33 cellular contexts compared by ENCODE assay signal in genomic region chr10:75104842-75105241, GRCh38. TPM values are rescaled to one million over a fixed set of nuclear protein-coding genes. Genes with fewer than 3 reads are reported as not detected.
A peak's percentile ranks its signal among the peaks of the same experiment; 100 is the strongest.
DNase-seq lines count a peak whose midpoint lies in the region; ATAC-seq, FAIRE-seq and TF ChIP-seq lines count a peak whose summit lies in the region.
"Had no signal": no experiment of that assay in that cellular context is flagged by ENCODE, and none has a peak within 500 bp of the region (broad histone marks: within the 10 kb centered on the region; RNA-seq: fewer than 3 reads in every experiment).

No MANE protein-coding gene starts in this region.

- H2BK5ac ChIP-seq in H9 (ENCODE audit: insufficient read length, low read length) (no peak overlapping the region), trophoblast cell (ENCODE audit: low read depth, low read length, poor library complexity) (peak overlapping the region; percentile 13)

- H3K9ac ChIP-seq in H9 (ENCODE audit: extremely low read depth, insufficient read length, low read length), result no peak overlapping the region
- H3K9ac ChIP-seq in GM12878 (ENCODE audit: control insufficient read depth, insufficient read depth, low read length), result no peak overlapping the region
- H3K9ac ChIP-seq in trophoblast cell (ENCODE audit: low read length), result no peak overlapping the region

- no peak overlapping the region for H3K56ac ChIP-seq in H9 (ENCODE audit: insufficient read length, low read depth, low read length)

- H3K27ac Mint-ChIP-seq in H9, result peak overlapping the region in 2 of 3 experiments; percentile 44 to 79; a peak in 3 of 7 replicates
- no peak overlapping the region for H3K27ac Mint-ChIP-seq in activated naive CD8-positive, alpha-beta T cell treated with anti-CD3 and anti-CD28 coated beads for 36 hours
- no peak overlapping the region for H3K27ac Mint-ChIP-seq in activated T-helper 2 cell treated with anti-CD3 and anti-CD28 coated beads, Interferon-gamma antibody, Interleukin-2, Interleukin-4, amounts not matched to agents 10 μg/mL and 5 μg/mL and 100 μg/mL, durations not matched to agents 14 hours and 24 hours and 36 hours
- H3K27ac Mint-ChIP-seq: activated CD4-positive, alpha-beta T cell treated with anti-CD3 and anti-CD28 coated beads, Interleukin-2, amount 10 ng/mL, durations not matched to agents 7 days and 5 days; activated naive CD8-positive, alpha-beta T cell treated with anti-CD3 and anti-CD28 coated beads, Interleukin-2, amount 50 U/mL, for 24 hours; activated T-cell treated with anti-CD3 and anti-CD28 coated beads, Interleukin-2, amount 50 U/mL, for 24 hours; CD4-positive, alpha-beta T cell had no signal

- H3K18ac ChIP-seq in H9 (ENCODE audit: insufficient read length, low read depth, low read length), result peak overlapping the region; percentile 22
- H3K18ac ChIP-seq in trophoblast cell (ENCODE audit: low read length), result peak overlapping the region; percentile 5

- TF ChIP-seq RAD21 in GM12878 (IDR thresholded peaks at IDR 0.05; ENCODE audit: insufficient read depth, low read depth, low read length), result no peak

- H2AK5ac ChIP-seq in H9 (ENCODE audit: insufficient read length, low read length) (no peak overlapping the region), trophoblast cell (ENCODE audit: low read length) (no peak overlapping the region)

- H4K8ac ChIP-seq in H9 (replicated peaks; ENCODE audit: insufficient read length, low read depth, low read length), result no peak overlapping the region
- H4K8ac ChIP-seq in trophoblast cell (ENCODE audit: low read depth, low read length), result peak overlapping the region; percentile 12

- no peak overlapping the region for H2BK120ac ChIP-seq in H9 (ENCODE audit: low read depth, low read length, poor library complexity, severe bottlenecking)
- no peak overlapping the region for H2BK120ac ChIP-seq in trophoblast cell (ENCODE audit: insufficient read depth, low read length, poor library complexity)

- H2AFZ ChIP-seq in H9 (ENCODE audit: low read length) (no peak overlapping the region), GM12878 (ENCODE audit: control insufficient read depth, low read depth, low read length) (peak overlapping the region; percentile 63), trophoblast cell (ENCODE audit: insufficient read depth, low read length, poor library complexity) (no peak overlapping the region)

- H2BK20ac ChIP-seq in H9 (ENCODE audit: low read depth, low read length, poor library complexity, severe bottlenecking), result no peak overlapping the region

- H3K4me3 ChIP-seq in GM12878, result no peak overlapping the region
- H3K4me3 ChIP-seq in trophoblast cell (ENCODE audit: low read depth, low read length), result no peak overlapping the region
- H3K4me3 ChIP-seq: coronary artery, testis had no signal

- no peaks in the 10 kb centered on the region for H3K9me3 Mint-ChIP-seq in H9
- no peaks in the 10 kb centered on the region for H3K9me3 Mint-ChIP-seq in activated naive CD8-positive, alpha-beta T cell treated with anti-CD3 and anti-CD28 coated beads for 36 hours
- H3K9me3 Mint-ChIP-seq in activated T-helper 2 cell treated with anti-CD3 and anti-CD28 coated beads, Interferon-gamma antibody, Interleukin-2, Interleukin-4, amounts not matched to agents 10 μg/mL and 5 μg/mL and 100 μg/mL, durations not matched to agents 14 hours and 24 hours and 36 hours, result no peaks in the 10 kb centered on the region
- H3K9me3 Mint-ChIP-seq: activated CD4-positive, alpha-beta T cell treated with anti-CD3 and anti-CD28 coated beads, Interleukin-2, amount 10 ng/mL, durations not matched to agents 7 days and 5 days; activated naive CD8-positive, alpha-beta T cell treated with anti-CD3 and anti-CD28 coated beads, Interleukin-2, amount 50 U/mL, for 24 hours; activated T-cell treated with anti-CD3 and anti-CD28 coated beads, Interleukin-2, amount 50 U/mL, for 24 hours; CD4-positive, alpha-beta T cell; naive thymus-derived CD4-positive, alpha-beta T cell had no signal

- no peaks in the 10 kb centered on the region for H4K20me1 ChIP-seq in H9 (ENCODE audit: control insufficient read depth, insufficient read depth, insufficient read length)
- no peaks in the 10 kb centered on the region for H4K20me1 ChIP-seq in GM12878 (ENCODE audit: control insufficient read depth, insufficient read depth)

- H3K4me3 Mint-ChIP-seq in H9, result no peak overlapping the region
- H3K4me3 Mint-ChIP-seq in activated naive CD8-positive, alpha-beta T cell treated with anti-CD3 and anti-CD28 coated beads for 36 hours, result no peak overlapping the region
- no peak overlapping the region for H3K4me3 Mint-ChIP-seq in activated T-helper 2 cell treated with anti-CD3 and anti-CD28 coated beads, Interferon-gamma antibody, Interleukin-2, Interleukin-4, amounts not matched to agents 10 μg/mL and 5 μg/mL and 100 μg/mL, durations not matched to agents 14 hours and 24 hours and 36 hours (ENCODE audit: low read depth)
- H3K4me3 Mint-ChIP-seq: activated CD4-positive, alpha-beta T cell treated with anti-CD3 and anti-CD28 coated beads, Interleukin-2, amount 10 ng/mL, durations not matched to agents 7 days and 5 days; activated naive CD8-positive, alpha-beta T cell treated with anti-CD3 and anti-CD28 coated beads, Interleukin-2, amount 50 U/mL, for 24 hours; activated T-cell treated with anti-CD3 and anti-CD28 coated beads, Interleukin-2, amount 50 U/mL, for 24 hours; CD4-positive, alpha-beta T cell; naive thymus-derived CD4-positive, alpha-beta T cell had no signal

- no peak overlapping the region for H3K4ac ChIP-seq in H9 (ENCODE audit: low read depth, low read length)
- H3K4ac ChIP-seq in trophoblast cell (ENCODE audit: low read depth, low read length), result no peak overlapping the region

- H3K9me3 ChIP-seq in H9 (ENCODE audit: control insufficient read depth, low read depth, low read length), result no peaks in the 10 kb centered on the region
- H3K9me3 ChIP-seq in GM12878 (replicated peaks; ENCODE audit: control insufficient read depth, insufficient read depth, low read length), result no peaks in the 10 kb centered on the region
- H3K9me3 ChIP-seq in trophoblast cell (ENCODE audit: insufficient read depth, low read depth, low read length), result peaks cover 3% of the 10 kb centered on the region
- H3K9me3 ChIP-seq: testis had no signal

- H3K4me1 ChIP-seq in H9 (ENCODE audit: insufficient read depth, low read length), result peaks cover 4% of the 10 kb centered on the region; the same call in 1 of the 2 replicates
- H3K4me1 ChIP-seq in GM12878 (ENCODE audit: control insufficient read depth, insufficient read depth, low read length), result peaks cover 10% of the 10 kb centered on the region; the same call in 1 of the 2 replicates
- H3K4me1 ChIP-seq in trophoblast cell (ENCODE audit: control insufficient read depth in 1 of 2, insufficient read depth in 2 of 2, low read length in 2 of 2), result peaks cover 5 to 11% of the 10 kb centered on the region in 2 experiments

- H3K23ac ChIP-seq in H9 (ENCODE audit: insufficient read length, low read depth, low read length) (no peak overlapping the region), trophoblast cell (ENCODE audit: low read length) (no peak overlapping the region)

- no peak overlapping the region for H4K5ac ChIP-seq in H9 (ENCODE audit: insufficient read length, low read depth, low read length)

- POLR2A ChIA-PET in GM12878 (lab: Charles Lee), result no interaction called here

- H3K27me3 Mint-ChIP-seq in H9 (ENCODE audit: low read depth), result no peaks in the 10 kb centered on the region; the same call in 1 of the 2 replicates
- no peaks in the 10 kb centered on the region for H3K27me3 Mint-ChIP-seq in activated naive CD8-positive, alpha-beta T cell treated with anti-CD3 and anti-CD28 coated beads for 36 hours
- H3K27me3 Mint-ChIP-seq in activated T-helper 2 cell treated with anti-CD3 and anti-CD28 coated beads, Interferon-gamma antibody, Interleukin-2, Interleukin-4, amounts not matched to agents 10 μg/mL and 5 μg/mL and 100 μg/mL, durations not matched to agents 14 hours and 24 hours and 36 hours (ENCODE audit: low read depth), result no peaks in the 10 kb centered on the region
- H3K27me3 Mint-ChIP-seq: activated CD4-positive, alpha-beta T cell treated with anti-CD3 and anti-CD28 coated beads, Interleukin-2, amount 10 ng/mL, durations not matched to agents 7 days and 5 days; activated naive CD8-positive, alpha-beta T cell treated with anti-CD3 and anti-CD28 coated beads, Interleukin-2, amount 50 U/mL, for 24 hours; activated T-cell treated with anti-CD3 and anti-CD28 coated beads, Interleukin-2, amount 50 U/mL, for 24 hours; CD4-positive, alpha-beta T cell; naive thymus-derived CD4-positive, alpha-beta T cell had no signal

- H3T11ph ChIP-seq in H9 (ENCODE audit: low read length), result no peak overlapping the region

- H3K36me3 Mint-ChIP-seq in H9 (ENCODE audit: insufficient read depth in 1 of 3, low read depth in 3 of 3), result no peaks in the 10 kb centered on the region
- no peaks in the 10 kb centered on the region for H3K36me3 Mint-ChIP-seq in activated naive CD8-positive, alpha-beta T cell treated with anti-CD3 and anti-CD28 coated beads for 36 hours
- no peaks in the 10 kb centered on the region for H3K36me3 Mint-ChIP-seq in activated T-helper 2 cell treated with anti-CD3 and anti-CD28 coated beads, Interferon-gamma antibody, Interleukin-2, Interleukin-4, amounts not matched to agents 10 μg/mL and 5 μg/mL and 100 μg/mL, durations not matched to agents 14 hours and 24 hours and 36 hours (ENCODE audit: low read depth)
- H3K36me3 Mint-ChIP-seq: naive thymus-derived CD4-positive, alpha-beta T cell had no signal

- H2BK15ac ChIP-seq in H9 (ENCODE audit: low read depth, low read length), result no peak overlapping the region

- H3K14ac ChIP-seq in H9 (ENCODE audit: insufficient read depth, low read length), result peak overlapping the region; percentile 33; the same call in 1 of the 2 replicates
- no peak overlapping the region for H3K14ac ChIP-seq in trophoblast cell (ENCODE audit: low read length)

- H3K27me3 ChIP-seq in H9 (ENCODE audit: insufficient read depth, low read length) (no peaks in the 10 kb centered on the region), GM12878 (replicated peaks in 1 of 2; ENCODE audit: control insufficient read depth in 2 of 2, insufficient read depth in 2 of 2, low read length in 1 of 2) (no peaks in the 10 kb centered on the region), trophoblast cell (ENCODE audit: insufficient read depth, low read length) (no peaks in the 10 kb centered on the region)
- H3K27me3 ChIP-seq: testis had no signal

- H2BK12ac ChIP-seq in H9 (ENCODE audit: insufficient read length, low read depth, low read length), result no peak overlapping the region
- H2BK12ac ChIP-seq in trophoblast cell (ENCODE audit: low read length), result no peak overlapping the region

- no peaks in the 10 kb centered on the region for H3K79me1 ChIP-seq in H9 (ENCODE audit: insufficient read depth, low read depth, low read length, poor library complexity, severe bottlenecking)
- H3K79me1 ChIP-seq in trophoblast cell (ENCODE audit: low read length), result peaks cover 2% of the 10 kb centered on the region

- H3K4me2 ChIP-seq in H9 (ENCODE audit: insufficient read depth, insufficient read length, low read length), result no peak overlapping the region
- no peak overlapping the region for H3K4me2 ChIP-seq in GM12878 (ENCODE audit: control insufficient read depth, insufficient read depth)
- no peak overlapping the region for H3K4me2 ChIP-seq in trophoblast cell (ENCODE audit: low read length)

- no peaks in the 10 kb centered on the region for H3K23me2 ChIP-seq in H9 (ENCODE audit: insufficient read length, low read depth, low read length, poor library complexity, severe bottlenecking)

- SMC1A ChIA-PET in GM12878 (lab: Charles Lee; ENCODE audit: uncharacterized antibody, unreplicated experiment), result interaction anchor here (0.5 kb wide), 1 partner anchor 679 kb away, joined by 3 read pairs; no protein-coding TSS in a partner anchor

- intact Hi-C loops in GM12878 (cut with micrococcal nuclease; ENCODE audit: unreplicated experiment), result loop anchor here (10.0 kb wide), 2 partner anchors 520 to 680 kb away; no protein-coding TSS in a partner anchor
- intact Hi-C loops in activated T-helper 2 cell treated with anti-CD3 and anti-CD28 coated beads, Interferon-gamma antibody, Interleukin-2, Interleukin-4, amounts not matched to agents 10 μg/mL and 5 μg/mL and 100 μg/mL, durations not matched to agents 14 hours and 24 hours and 36 hours (cut with micrococcal nuclease), result no loop called here

- BruUV-seq in GM12878 (replicated peaks; lab: Mats Ljungman, UMichigan), result no TSS peak

- H3K27ac ChIP-seq in H9 (ENCODE audit: insufficient read length, low read depth, low read length) (no peak overlapping the region), GM12878 (ENCODE audit: control insufficient read depth, insufficient read depth) (no peak overlapping the region), trophoblast cell (ENCODE audit: low read depth, low read length) (no peak overlapping the region)
- H3K27ac ChIP-seq: coronary artery, testis had no signal

- H3K79me2 ChIP-seq in H9 (ENCODE audit: insufficient read depth, low read length) (no peaks in the 10 kb centered on the region), GM12878 (ENCODE audit: control insufficient read depth, insufficient read depth, low read length) (no peaks in the 10 kb centered on the region), trophoblast cell (ENCODE audit: control insufficient read depth, insufficient read depth, low read length, poor library complexity) (no peaks in the 10 kb centered on the region)

- in situ Hi-C loops in GM12878 (cut with MboI), result loop anchor here (5.0 kb wide), 1 partner anchor 838 kb away; no protein-coding TSS in a partner anchor

- no peaks in the 10 kb centered on the region for H3K36me3 ChIP-seq in GM12878 (ENCODE audit: control insufficient read depth in 2 of 2, insufficient read depth in 2 of 2, low read length in 1 of 2)
- no peaks in the 10 kb centered on the region for H3K36me3 ChIP-seq in trophoblast cell (ENCODE audit: control insufficient read depth in 1 of 2, insufficient read depth in 2 of 2, low read length in 2 of 2)

- whole genome bisulfite sequencing in H9 (ENCODE audit: extremely low coverage, insufficient read length, low lambda C conversion rate), result no CpG with 5 or more reads among the region's 3 CpGs
- WGBS in GM12878 (ENCODE audit: insufficient coverage, insufficient replicate concordance, low lambda C conversion rate, missing lambda C conversion rate), result 34% methylated on average over 3 of the region's 3 CpGs
- WGBS in trophoblast cell (ENCODE audit: extremely low coverage, insufficient coverage, insufficient read length), result no CpG with 5 or more reads among the region's 3 CpGs

- RAD21 ChIA-PET in GM12878 (lab: Charles Lee; ENCODE audit: unreplicated experiment), result interaction anchor here (1.3 to 3.1 kb wide), 2 partner anchors 131 to 367 kb away, joined by 4 to 11 read pairs; partner anchors contain the start of gene COMTD1

- TF ChIP-seq EP300 in GM12878 (IDR thresholded peaks at IDR 0.05; ENCODE audit: borderline replicate concordance in 1 of 2, control insufficient read depth in 1 of 2, low read depth in 2 of 2, low read length in 2 of 2), result no peak

- CTCF ChIA-PET in GM12878 (lab: Yijun Ruan, JAX), result interaction anchor here (1.1 to 7.8 kb wide), 5 partner anchors 39 to 902 kb away, joined by 3 to 71 read pairs (median 4); partner anchors contain the start of gene COMTD1

- H4K91ac ChIP-seq in H9 (ENCODE audit: insufficient read length, low read depth, low read length) (no peak overlapping the region), trophoblast cell (ENCODE audit: low read depth, low read length) (peak overlapping the region; percentile 4)

- TF ChIP-seq CTCF in H9 (conservative IDR thresholded peaks at IDR 0.05), result no peak
- TF ChIP-seq CTCF in GM12878 (IDR thresholded peaks at IDR 0.05 in 2 of 3, conservative IDR thresholded peaks at IDR 0.05 in 1 of 3; ENCODE audit: control insufficient read depth in 2 of 3, extremely low read depth in 1 of 3, insufficient read depth in 1 of 3, low read depth in 3 of 3, low read length in 3 of 3), result no peak

- ATAC-seq in GM12878 (no peak), left lobe of liver (no peak)
- ATAC-seq: activated naive CD8-positive, alpha-beta T cell treated with anti-CD3 and anti-CD28 coated beads, Interleukin-2, amount 50 U/mL, for 24 hours; naive thymus-derived CD4-positive, alpha-beta T cell; PC-3 had no signal

- TF ChIP-seq POLR2A in GM12878 (IDR thresholded peaks at IDR 0.05; ENCODE audit: low read depth, low read length) (no peak), GM12892 (IDR thresholded peaks at IDR 0.05; ENCODE audit: low read depth, low read length) (no peak)

- FAIRE-seq in GM12878 (lab: Jason Lieb, UNC) (no peak), GM12892 (lab: Jason Lieb, UNC) (no peak)
- FAIRE-seq: A204.1, astrocyte, small intestine had no signal

- no peak for DNase-seq in H9
- no peak for DNase-seq in GM12878 (ENCODE audit: low read depth, low spot score)
- peak; percentile 36 for DNase-seq in left lobe of liver (ENCODE audit: low spot score)
- DNase-seq in trophoblast cell, result no peak
- DNase-seq in GM12892 (ENCODE audit: insufficient read length), result no peak
- no peak for DNase-seq in cerebellum (ENCODE audit: low spot score)
- DNase-seq in activated naive CD8-positive, alpha-beta T cell treated with anti-CD3 and anti-CD28 coated beads for 36 hours, result no peak
- DNase-seq in activated T-helper 2 cell treated with anti-CD3 and anti-CD28 coated beads, Interferon-gamma antibody, Interleukin-2, Interleukin-4, amounts not matched to agents 10 μg/mL and 5 μg/mL and 100 μg/mL, durations not matched to agents 14 hours and 24 hours and 36 hours (ENCODE audit: low spot score), result no peak
- DNase-seq: activated CD4-positive, alpha-beta T cell treated with anti-CD3 and anti-CD28 coated beads, Interleukin-2, amount 10 ng/mL, durations not matched to agents 7 days and 5 days; activated gamma-delta T cell treated with Interleukin-2 at 50 U/mL for 16 hours; activated naive CD8-positive, alpha-beta T cell treated with anti-CD3 and anti-CD28 coated beads, Interleukin-2, amount 50 U/mL, for 24 hours; activated T-cell treated with anti-CD3 and anti-CD28 coated beads, Interleukin-2, amount 50 U/mL, for 24 hours; CD4-positive, alpha-beta T cell; effector memory CD4-positive, alpha-beta T cell; GOT3; KG1; MM.1S; NCI-H1105 treated with DMSO at 0.1 percent for 48 hours; NCI-H187 treated with DMSO at 0.1 percent for 48 hours; NCI-H2171 treated with DMSO at 0.1 percent for 48 hours; NCI-H524 treated with DMSO at 0.1 percent for 48 hours; NK-92 treated with Interleukin-12 subunit alpha and Interleukin-12 subunit beta, amount 100 ng/mL, for 24 hours; PC-3; retina; Right ventricle myocardium superior; small intestine; stimulated activated naive CD4-positive, alpha-beta T cell; T-helper 2 cell; testis had no signal

- peaks cover 38 to 53% of the 10 kb centered on the region in 2 experiments for H3K4me1 Mint-ChIP-seq in H9
- H3K4me1 Mint-ChIP-seq in activated naive CD8-positive, alpha-beta T cell treated with anti-CD3 and anti-CD28 coated beads for 36 hours, result peaks cover 6% of the 10 kb centered on the region
- H3K4me1 Mint-ChIP-seq in activated T-helper 2 cell treated with anti-CD3 and anti-CD28 coated beads, Interferon-gamma antibody, Interleukin-2, Interleukin-4, amounts not matched to agents 10 μg/mL and 5 μg/mL and 100 μg/mL, durations not matched to agents 14 hours and 24 hours and 36 hours (ENCODE audit: low read depth), result peaks cover 6% of the 10 kb centered on the region

- no peak overlapping the region for H4K12ac ChIP-seq in trophoblast cell (ENCODE audit: low read depth, low read length)

RNA-seq across cellular contexts. Expression of gene SAMD8, which starts 6.6 kb away (rescaled TPM):
- 16.7 and 18.8 TPM in 2 replicates for total RNA-seq in H9 (2021)
- total RNA-seq in GM12878 (2013; cell fraction: nucleolus; rRNA removed), result 49.2 and 52.5 TPM in 2 replicates
- 9.4 and 11.9 TPM in 2 replicates for total RNA-seq in GM12878 (2014; rRNA removed)
- total RNA-seq in GM12878 (2014; rRNA removed; fragmentation: Illumina TruSeq; extraction: Trizol), result 11.4 and 11.7 TPM in 2 replicates
- total RNA-seq in GM12878 (2021), result 9.8 and 11.9 TPM in 2 replicates
- polyA plus RNA-seq in GM12878 (2011; ENCODE audit: low read depth), result 4.6 TPM
- 26.0 and 32.2 TPM in 2 replicates for polyA plus RNA-seq in GM12878 (2011; rRNA removed)
- 12.2 and 20.6 TPM in 2 replicates for polyA plus RNA-seq in GM12878 (2011; cell fraction: cytosol; rRNA removed)
- polyA plus RNA-seq in GM12878 (2011; cell fraction: nucleus; rRNA removed), result 10.3 and 10.4 TPM in 2 replicates
- 7.4 and 8.2 TPM in 2 replicates for polyA plus RNA-seq in GM12878 (2012)
- 9.1 and 11.4 TPM in 2 replicates for polyA plus RNA-seq in GM12878 (2014; fragmentation: Illumina TruSeq; extraction: Trizol)
- 1 to 10 TPM; 2.8 to 3.5 TPM for polyA plus RNA-seq in GM12878 (2014; fragmentation: Nextera tagmentation; extraction: Ambion mirVana)
- 6.0 and 8.0 TPM in 2 replicates for polyA plus RNA-seq in GM12878 (2014; rRNA removed)
- polyA plus RNA-seq in GM12878 (2016; fragmentation: Nextera tagmentation; extraction: Ambion mirVana), result 10 to 100 TPM in 1 of 2 experiments, 1 to 10 TPM in 1; 9.3 to 11.4 TPM
- 32.2 and 41.7 TPM in 2 replicates for polyA minus RNA-seq in GM12878 (2011; rRNA and poly(A)+ RNA removed)
- polyA minus RNA-seq in GM12878 (2011; cell fraction: cytosol; rRNA and poly(A)+ RNA removed), result 8.0 and 8.6 TPM in 2 replicates
- 8.3 and 10.0 TPM in 2 replicates for polyA minus RNA-seq in GM12878 (2011; cell fraction: nucleus; rRNA and poly(A)+ RNA removed)
- 5.7 TPM for total RNA-seq in left lobe of liver
- 26.6 and 28.8 TPM in 2 replicates for polyA plus RNA-seq in trophoblast cell (2013)
- polyA plus RNA-seq in GM12892 (2012; ENCODE audit: missing spikeins), result 8.8 TPM
- total RNA-seq in cerebellum, result 67.5 TPM
- 10 to 100 TPM; 15.9 to 17.3 TPM for total RNA-seq in activated naive CD8-positive, alpha-beta T cell treated with anti-CD3 and anti-CD28 coated beads for 36 hours
- 14.9 and 15.6 TPM in 2 replicates for total RNA-seq in activated T-helper 2 cell treated with anti-CD3 and anti-CD28 coated beads, Interferon-gamma antibody, Interleukin-2, Interleukin-4, amounts not matched to agents 10 μg/mL and 5 μg/mL and 100 μg/mL, durations not matched to agents 14 hours and 24 hours and 36 hours

Comparison
In these comparisons a context has a peak if more than half of its experiments do, and no peak if none do; other contexts are left out.
1. H3K27ac Mint-ChIP-seq: peak in H9 (2 of 3); none in activated naive CD8-positive, alpha-beta T cell treated with anti-CD3 and anti-CD28 coated beads for 36 hours (single experiment) and activated T-helper 2 cell treated with anti-CD3 and anti-CD28 coated beads, Interferon-gamma antibody, Interleukin-2, Interleukin-4, amounts not matched to agents 10 μg/mL and 5 μg/mL and 100 μg/mL, durations not matched to agents 14 hours and 24 hours and 36 hours (single experiment).